In genomic region chr1:215497516-215497915, GRCh38 we compare ENCODE assay signal across 18 cellular contexts.
"Had no signal": no experiment of that assay in that cellular context is flagged by ENCODE, and none has a peak within 500 bp of the region (broad histone marks: within the 10 kb centered on the region; RNA-seq: fewer than 3 reads in every experiment).

No MANE protein-coding gene starts in this region.

- H3K9me3 ChIP-seq: ovary, thyroid gland had no signal

- H3K27ac ChIP-seq: foreskin keratinocyte, ovary, thyroid gland had no signal

- ATAC-seq: activated T-helper 17 cell treated with anti-CD3 and anti-CD28 coated beads, Interleukin-2, amount 50 U/mL, for 72 hours; effector memory CD8-positive, alpha-beta T cell; foreskin keratinocyte; sciatic nerve had no signal

- H3K4me3 Mint-ChIP-seq: activated T-helper 17 cell treated with anti-CD3 and anti-CD28 coated beads, Interleukin-2, amount 50 U/mL, for 72 hours; effector memory CD8-positive, alpha-beta T cell; nephron had no signal

- H3K4me1 Mint-ChIP-seq: activated T-helper 17 cell treated with anti-CD3 and anti-CD28 coated beads, Interleukin-2, amount 50 U/mL, for 72 hours; nephron had no signal

- DNase-seq: activated CD4-positive, alpha-beta T cell treated with anti-CD3 and anti-CD28 coated beads for 1 hour; activated CD4-positive, alpha-beta T cell treated with anti-CD3 and anti-CD28 coated beads, Interleukin-2, amount 50 U/mL, for 4 hours; activated naive CD4-positive, alpha-beta T cell treated with Interleukin-2 at 50 U/mL for 16 hours; aorta; cerebellar nuclear complex; effector memory CD8-positive, alpha-beta T cell; foreskin keratinocyte; glutamatergic neuron; kidney glomerular epithelial cell; mesenchymal stem cell; ovary; stimulated activated CD4-positive, alpha-beta T cell treated with anti-CD3 and anti-CD28 coated beads, Interleukin-12 subunit alpha, Interleukin-12 subunit beta, amount 100 ng/mL, for 4 hours; stimulated activated CD4-positive, alpha-beta T cell treated with anti-CD3 and anti-CD28 coated beads, Interleukin-2, amount 100 ng/mL, for 24 hours; T1000; thyroid gland had no signal

- H3K36me3 ChIP-seq: ovary, thyroid gland had no signal

- H3K27ac Mint-ChIP-seq: activated T-helper 17 cell treated with anti-CD3 and anti-CD28 coated beads, Interleukin-2, amount 50 U/mL, for 72 hours; effector memory CD8-positive, alpha-beta T cell; nephron had no signal

- H3K4me3 ChIP-seq: ovary, thyroid gland had no signal

- H3K27me3 Mint-ChIP-seq: effector memory CD8-positive, alpha-beta T cell had no signal

- H3K27me3 ChIP-seq: foreskin keratinocyte, ovary, thyroid gland had no signal

- H3K4me1 ChIP-seq: thyroid gland had no signal
